37 cellular contexts compared by ENCODE assay signal in genomic region chr5:130272837-130273236, GRCh38.
"Had no signal": no experiment of that assay in that cellular context is flagged by ENCODE, and none has a peak within 500 bp of the region (broad histone marks: within the 10 kb centered on the region; RNA-seq: fewer than 3 reads in every experiment).

No MANE protein-coding gene starts in this region.

- H3K27me3 Mint-ChIP-seq: activated CD4-positive, alpha-beta memory T cell treated with anti-CD3 and anti-CD28 coated beads, Interleukin-2, amount 10 ng/mL, durations not matched to agents 7 days and 5 days; activated CD8-positive, alpha-beta memory T cell treated with anti-CD3 and anti-CD28 coated beads, Interleukin-2, amount 10 ng/mL, durations not matched to agents 7 days and 5 days; activated naive CD4-positive, alpha-beta T cell treated with anti-CD3 and anti-CD28 coated beads, Interleukin-2, amount 10 ng/mL, durations not matched to agents 7 days and 5 days; activated naive CD8-positive, alpha-beta T cell treated with anti-CD3 and anti-CD28 coated beads, Interleukin-2, amount 10 ng/mL, durations not matched to agents 7 days and 5 days; brain; central memory CD8-positive, alpha-beta T cell had no signal

- H3K4me3 Mint-ChIP-seq: activated CD4-positive, alpha-beta memory T cell treated with anti-CD3 and anti-CD28 coated beads, Interleukin-2, amount 10 ng/mL, durations not matched to agents 7 days and 5 days; activated CD4-positive, alpha-beta T cell treated with anti-CD3 and anti-CD28 coated beads for 36 hours; activated CD4-positive, alpha-beta T cell treated with anti-CD3 and anti-CD28 coated beads, Interleukin-2, amount 10 ng/mL, durations not matched to agents 7 days and 5 days; activated CD8-positive, alpha-beta memory T cell treated with anti-CD3 and anti-CD28 coated beads, Interleukin-2, amount 10 ng/mL, durations not matched to agents 7 days and 5 days; activated CD8-positive, alpha-beta T cell treated with anti-CD3 and anti-CD28 coated beads, Interleukin-2, amount 10 ng/mL, durations not matched to agents 7 days and 5 days; activated naive CD4-positive, alpha-beta T cell treated with anti-CD3 and anti-CD28 coated beads, Interleukin-2, amount 10 ng/mL, durations not matched to agents 7 days and 5 days; activated naive CD4-positive, alpha-beta T cell treated with anti-CD3 and anti-CD28 coated beads, Interleukin-2, amount 50 U/mL, for 24 hours; activated naive CD8-positive, alpha-beta T cell; activated naive CD8-positive, alpha-beta T cell treated with anti-CD3 and anti-CD28 coated beads, Interleukin-2, amount 10 ng/mL, durations not matched to agents 7 days and 5 days; activated naive CD8-positive, alpha-beta T cell treated with anti-CD3 and anti-CD28 coated beads, Interleukin-2, amount 50 U/mL, for 24 hours; activated T-cell treated with anti-CD3 and anti-CD28 coated beads, Interleukin-2, amount 50 U/mL, for 24 hours; brain; central memory CD8-positive, alpha-beta T cell; T-helper 1 cell treated with Interleukin-12 subunit alpha and Interleukin-12 subunit beta and Interleukin-4 antibody, amounts not matched to agents 30 μg/mL and 1 μg/mL, for 36 hours; T-helper 2 cell treated with Interferon-gamma antibody and Interleukin-4, amounts not matched to agents 5 μg/mL and 100 μg/mL, for 36 hours had no signal

- H3K27me3 ChIP-seq: ascending aorta had no signal

- H3K9me3 Mint-ChIP-seq: activated CD4-positive, alpha-beta memory T cell treated with anti-CD3 and anti-CD28 coated beads, Interleukin-2, amount 10 ng/mL, durations not matched to agents 7 days and 5 days; activated CD4-positive, alpha-beta T cell treated with anti-CD3 and anti-CD28 coated beads, Interleukin-2, amount 10 ng/mL, durations not matched to agents 7 days and 5 days; activated naive CD4-positive, alpha-beta T cell treated with anti-CD3 and anti-CD28 coated beads, Interleukin-2, amount 10 ng/mL, durations not matched to agents 7 days and 5 days; activated naive CD4-positive, alpha-beta T cell treated with anti-CD3 and anti-CD28 coated beads, Interleukin-2, amount 50 U/mL, for 24 hours; activated naive CD8-positive, alpha-beta T cell treated with anti-CD3 and anti-CD28 coated beads, Interleukin-2, amount 10 ng/mL, durations not matched to agents 7 days and 5 days; activated naive CD8-positive, alpha-beta T cell treated with anti-CD3 and anti-CD28 coated beads, Interleukin-2, amount 50 U/mL, for 24 hours; activated T-cell treated with anti-CD3 and anti-CD28 coated beads, Interleukin-2, amount 50 U/mL, for 24 hours; activated T-helper 2 cell treated with anti-CD3 and anti-CD28 coated beads, Interferon-gamma antibody, Interleukin-2, Interleukin-4, amounts not matched to agents 10 μg/mL and 5 μg/mL and 100 μg/mL, durations not matched to agents 14 hours and 24 hours and 36 hours; brain; central memory CD8-positive, alpha-beta T cell; T-helper 1 cell treated with Interleukin-12 subunit alpha and Interleukin-12 subunit beta and Interleukin-4 antibody, amounts not matched to agents 30 μg/mL and 1 μg/mL, for 36 hours; T-helper 2 cell treated with Interferon-gamma antibody and Interleukin-4, amounts not matched to agents 5 μg/mL and 100 μg/mL, for 36 hours had no signal

- H3K27ac Mint-ChIP-seq: activated CD4-positive, alpha-beta memory T cell treated with anti-CD3 and anti-CD28 coated beads, Interleukin-2, amount 10 ng/mL, durations not matched to agents 7 days and 5 days; activated CD4-positive, alpha-beta T cell treated with anti-CD3 and anti-CD28 coated beads for 36 hours; activated CD4-positive, alpha-beta T cell treated with anti-CD3 and anti-CD28 coated beads, Interleukin-2, amount 10 ng/mL, durations not matched to agents 7 days and 5 days; activated CD8-positive, alpha-beta memory T cell treated with anti-CD3 and anti-CD28 coated beads, Interleukin-2, amount 10 ng/mL, durations not matched to agents 7 days and 5 days; activated CD8-positive, alpha-beta T cell treated with anti-CD3 and anti-CD28 coated beads, Interleukin-2, amount 10 ng/mL, durations not matched to agents 7 days and 5 days; activated naive CD4-positive, alpha-beta T cell treated with anti-CD3 and anti-CD28 coated beads, Interleukin-2, amount 10 ng/mL, durations not matched to agents 7 days and 5 days; activated naive CD4-positive, alpha-beta T cell treated with anti-CD3 and anti-CD28 coated beads, Interleukin-2, amount 50 U/mL, for 24 hours; activated naive CD8-positive, alpha-beta T cell; activated naive CD8-positive, alpha-beta T cell treated with anti-CD3 and anti-CD28 coated beads, Interleukin-2, amount 10 ng/mL, durations not matched to agents 7 days and 5 days; activated naive CD8-positive, alpha-beta T cell treated with anti-CD3 and anti-CD28 coated beads, Interleukin-2, amount 50 U/mL, for 24 hours; activated T-cell treated with anti-CD3 and anti-CD28 coated beads, Interleukin-2, amount 50 U/mL, for 24 hours; activated T-helper 2 cell treated with anti-CD3 and anti-CD28 coated beads, Interferon-gamma antibody, Interleukin-2, Interleukin-4, amounts not matched to agents 10 μg/mL and 5 μg/mL and 100 μg/mL, durations not matched to agents 14 hours and 24 hours and 36 hours; brain; T-helper 1 cell treated with Interleukin-12 subunit alpha and Interleukin-12 subunit beta and Interleukin-4 antibody, amounts not matched to agents 30 μg/mL and 1 μg/mL, for 36 hours; T-helper 2 cell treated with Interferon-gamma antibody and Interleukin-4, amounts not matched to agents 5 μg/mL and 100 μg/mL, for 36 hours had no signal

- H3K36me3 ChIP-seq: ascending aorta, cardiac muscle cell had no signal

- H3K4me1 Mint-ChIP-seq: activated CD4-positive, alpha-beta memory T cell treated with anti-CD3 and anti-CD28 coated beads, Interleukin-2, amount 10 ng/mL, durations not matched to agents 7 days and 5 days; activated CD4-positive, alpha-beta T cell treated with anti-CD3 and anti-CD28 coated beads for 36 hours; activated CD4-positive, alpha-beta T cell treated with anti-CD3 and anti-CD28 coated beads, Interleukin-2, amount 10 ng/mL, durations not matched to agents 7 days and 5 days; activated CD8-positive, alpha-beta memory T cell treated with anti-CD3 and anti-CD28 coated beads, Interleukin-2, amount 10 ng/mL, durations not matched to agents 7 days and 5 days; activated naive CD4-positive, alpha-beta T cell treated with anti-CD3 and anti-CD28 coated beads, Interleukin-2, amount 10 ng/mL, durations not matched to agents 7 days and 5 days; activated naive CD4-positive, alpha-beta T cell treated with anti-CD3 and anti-CD28 coated beads, Interleukin-2, amount 50 U/mL, for 24 hours; activated naive CD8-positive, alpha-beta T cell treated with anti-CD3 and anti-CD28 coated beads, Interleukin-2, amount 10 ng/mL, durations not matched to agents 7 days and 5 days; activated naive CD8-positive, alpha-beta T cell treated with anti-CD3 and anti-CD28 coated beads, Interleukin-2, amount 50 U/mL, for 24 hours; brain; central memory CD8-positive, alpha-beta T cell had no signal

- H3K4me3 ChIP-seq: ascending aorta, cardiac muscle cell had no signal

- DNase-seq: activated CD4-positive, alpha-beta memory T cell treated with anti-CD3 and anti-CD28 coated beads, Interleukin-2, amount 10 ng/mL, durations not matched to agents 7 days and 5 days; activated CD4-positive, alpha-beta T cell treated with anti-CD3 and anti-CD28 coated beads for 1 hour; activated CD4-positive, alpha-beta T cell treated with anti-CD3 and anti-CD28 coated beads for 36 hours; activated CD4-positive, alpha-beta T cell treated with anti-CD3 and anti-CD28 coated beads for 48 hours; activated CD4-positive, alpha-beta T cell treated with anti-CD3 and anti-CD28 coated beads, Interleukin-2, amount 10 ng/mL, durations not matched to agents 7 days and 5 days; activated CD4-positive, alpha-beta T cell treated with anti-CD3 and anti-CD28 coated beads, Interleukin-2, amount 50 U/mL, for 48 hours; activated CD4-positive, CD25-positive, alpha-beta regulatory T cell; activated CD8-positive, alpha-beta memory T cell treated with anti-CD3 and anti-CD28 coated beads for 24 hours; activated CD8-positive, alpha-beta memory T cell treated with anti-CD3 and anti-CD28 coated beads, Interleukin-2, amount 10 ng/mL, durations not matched to agents 7 days and 5 days; activated CD8-positive, alpha-beta memory T cell treated with anti-CD3 and anti-CD28 coated beads, Interleukin-2, amount 50 U/mL, for 48 hours; activated CD8-positive, alpha-beta T cell treated with anti-CD3 and anti-CD28 coated beads, Interleukin-2, amount 10 ng/mL, durations not matched to agents 7 days and 5 days; activated effector memory CD4-positive, alpha-beta T cell treated with Interleukin-2 at 50 U/mL for 16 hours; activated gamma-delta T cell; activated naive CD4-positive, alpha-beta T cell treated with anti-CD3 and anti-CD28 coated beads, Interleukin-2, amount 10 ng/mL, durations not matched to agents 7 days and 5 days; activated naive CD4-positive, alpha-beta T cell treated with Interleukin-2 at 50 U/mL for 16 hours; activated naive CD8-positive, alpha-beta T cell treated with anti-CD3 and anti-CD28 coated beads, Interleukin-2, amount 10 ng/mL, durations not matched to agents 7 days and 5 days; activated naive CD8-positive, alpha-beta T cell treated with anti-CD3 and anti-CD28 coated beads, Interleukin-2, amount 50 U/mL, for 24 hours; activated T-cell treated with anti-CD3 and anti-CD28 coated beads, Interleukin-2, amount 50 U/mL, for 24 hours; activated T-cell treated with anti-CD3 and anti-CD28 coated beads, Interleukin-2, amount 50 U/mL, for 48 hours; amygdala; anterior cingulate cortex; caudate nucleus; cerebellar nuclear complex; T-helper 1 cell; T-helper 2 cell; T-helper 9 cell had no signal

- H3K27ac ChIP-seq: ascending aorta, cardiac muscle cell, VCaP had no signal

- H3K4me1 ChIP-seq: ascending aorta had no signal

- ATAC-seq: activated CD4-positive, alpha-beta T cell treated with anti-CD3 and anti-CD28 coated beads for 36 hours; activated CD4-positive, CD25-positive, alpha-beta regulatory T cell treated with anti-CD3 and anti-CD28 coated beads, Interleukin-2, amount 50 U/mL, for 24 hours; activated CD8-positive, alpha-beta memory T cell treated with anti-CD3 and anti-CD28 coated beads, Interleukin-2, amount 10 ng/mL, durations not matched to agents 7 days and 5 days; activated CD8-positive, alpha-beta T cell treated with anti-CD3 and anti-CD28 coated beads, Interleukin-2, amount 10 ng/mL, durations not matched to agents 7 days and 5 days; activated naive CD8-positive, alpha-beta T cell treated with anti-CD3 and anti-CD28 coated beads, Interleukin-2, amount 50 U/mL, for 24 hours had no signal

- H3K36me3 Mint-ChIP-seq: activated CD8-positive, alpha-beta memory T cell treated with anti-CD3 and anti-CD28 coated beads, Interleukin-2, amount 10 ng/mL, durations not matched to agents 7 days and 5 days; activated naive CD4-positive, alpha-beta T cell treated with anti-CD3 and anti-CD28 coated beads, Interleukin-2, amount 10 ng/mL, durations not matched to agents 7 days and 5 days; activated naive CD4-positive, alpha-beta T cell treated with anti-CD3 and anti-CD28 coated beads, Interleukin-2, amount 50 U/mL, for 24 hours; activated naive CD8-positive, alpha-beta T cell; activated naive CD8-positive, alpha-beta T cell treated with anti-CD3 and anti-CD28 coated beads, Interleukin-2, amount 10 ng/mL, durations not matched to agents 7 days and 5 days; brain had no signal

- H3K9me3 ChIP-seq: ascending aorta had no signal
